Comparison of ENCODE assay signal across 21 cellular contexts in the genomic region with DNA sequence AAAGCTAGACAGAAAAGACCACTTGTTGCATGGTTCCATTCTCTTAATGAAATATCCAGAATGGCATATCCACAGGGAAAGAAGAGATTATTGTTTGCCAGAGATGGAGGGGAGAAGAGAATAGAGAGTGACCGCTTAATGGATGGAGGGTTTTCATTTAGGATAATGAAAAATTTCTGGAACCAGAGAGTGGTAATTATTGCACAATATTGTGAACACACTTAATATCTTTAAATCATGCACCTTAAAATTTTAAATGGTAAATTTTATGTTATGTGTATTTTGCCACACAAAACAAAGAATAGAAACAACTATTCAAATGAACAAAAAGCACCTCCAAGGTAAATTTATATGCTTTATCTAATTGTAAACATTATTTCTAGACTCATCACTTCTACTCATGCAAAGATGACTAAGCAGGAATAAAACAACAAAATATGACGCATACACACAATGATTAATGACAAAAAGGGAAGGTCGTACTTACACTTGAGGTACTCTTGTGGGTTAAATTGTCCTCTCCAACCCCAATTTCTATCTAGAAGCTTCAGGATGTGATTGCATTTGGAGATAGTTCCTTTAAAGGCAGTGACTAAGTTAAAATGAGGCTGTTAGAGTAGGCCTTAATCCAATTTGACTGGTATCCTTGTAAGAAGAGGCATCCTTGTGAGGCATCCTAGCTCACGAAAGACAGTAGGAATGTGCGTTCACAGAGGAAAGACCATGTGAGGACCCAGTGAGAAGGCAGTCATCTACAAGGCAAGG.
A peak's percentile ranks its signal among the peaks of the same experiment; 100 is the strongest.
DNase-seq lines count a peak whose midpoint lies in the region; ATAC-seq, FAIRE-seq and TF ChIP-seq lines count a peak whose summit lies in the region.
"Had no signal": no experiment of that assay in that cellular context is flagged by ENCODE, and none has a peak within 500 bp of the region (broad histone marks: within the 10 kb centered on the region; RNA-seq: fewer than 3 reads in every experiment).

No MANE protein-coding gene starts in this region.

- H3K4me3 ChIP-seq in brain microvascular endothelial cell (ENCODE audit: low read depth, low read length) = no peak overlapping the region
- H3K4me3 ChIP-seq: prostate gland, smooth muscle cell had no signal

- no peaks in the 10 kb centered on the region for H3K36me3 ChIP-seq in brain microvascular endothelial cell (replicated peaks)
- H3K36me3 ChIP-seq: BE2C, prostate gland had no signal

- no peak for TF ChIP-seq POLR2A in GM18505 (IDR thresholded peaks at IDR 0.05; ENCODE audit: borderline replicate concordance, extremely low read depth, insufficient read depth, insufficient read length)
- TF ChIP-seq POLR2A in H54 (IDR thresholded peaks at IDR 0.05; ENCODE audit: low read depth, low read length) = no peak

- no peaks in the 10 kb centered on the region for H3K27me3 ChIP-seq in brain microvascular endothelial cell (replicated peaks)
- H3K27me3 ChIP-seq: BE2C had no signal

- peak overlapping the region; percentile 36 for H3K27ac ChIP-seq in brain microvascular endothelial cell
- H3K27ac ChIP-seq: prostate gland had no signal

- peak; percentile 29 for DNase-seq in DMS53 treated with DMSO at 0.1 percent for 48 hours (lab: John Stamatoyannopoulos, UW; ENCODE audit: unreplicated experiment)
- peak; percentile 72 for DNase-seq in NCI-H226
- DNase-seq in brain microvascular endothelial cell = peak; percentile 16
- peak; percentile 7 for DNase-seq in kidney glomerular epithelial cell (lab: John Stamatoyannopoulos, UW)
- DNase-seq in H54 (ENCODE audit: insufficient read length, low spot score) = no peak
- DNase-seq: activated CD4-positive, CD25-positive, alpha-beta regulatory T cell treated with anti-CD3 and anti-CD28 coated beads, Interleukin-2, amount 50 U/mL, for 72 hours; activated CD8-positive, alpha-beta memory T cell treated with anti-CD3 and anti-CD28 coated beads for 24 hours; activated naive CD8-positive, alpha-beta T cell treated with anti-CD3 and anti-CD28 coated beads, Interleukin-2, amount 50 U/mL, for 24 hours; BE2C; effector CD4-positive, alpha-beta T cell; kidney; NCI-H187 treated with DMSO at 0.1 percent for 48 hours; NCI-H510A; SIG-M5; stimulated activated CD4-positive, alpha-beta T cell treated with anti-CD3 and anti-CD28 coated beads, Interleukin-4, amount 100 ng/mL, for 24 hours; T-helper 17 cell had no signal

- in situ Hi-C loops in brain microvascular endothelial cell (cut with HindIII; ENCODE audit: low pct_ligation_motif_present, low sequenced_read_pairs) = no loop called here

- no peak for FAIRE-seq in H54 (lab: Jason Lieb, UNC)
- FAIRE-seq: kidney had no signal

- ATAC-seq in GM18505 (IDR thresholded peaks at IDR 0.05; ENCODE audit: unreplicated experiment) = no peak
- no peak for ATAC-seq in HG03432 (IDR thresholded peaks at IDR 0.05; ENCODE audit: unreplicated experiment)
- ATAC-seq: activated naive CD8-positive, alpha-beta T cell treated with anti-CD3 and anti-CD28 coated beads, Interleukin-2, amount 50 U/mL, for 24 hours; activated T-helper 17 cell treated with anti-CD3 and anti-CD28 coated beads, Interleukin-2, amount 50 U/mL, for 72 hours; T-helper 17 cell had no signal

- TF ChIP-seq CTCF in brain microvascular endothelial cell (IDR thresholded peaks at IDR 0.05; ENCODE audit: low read depth, low read length, missing control alignments) = no peak
